12 cellular contexts compared by ENCODE assay signal in the genomic region with DNA sequence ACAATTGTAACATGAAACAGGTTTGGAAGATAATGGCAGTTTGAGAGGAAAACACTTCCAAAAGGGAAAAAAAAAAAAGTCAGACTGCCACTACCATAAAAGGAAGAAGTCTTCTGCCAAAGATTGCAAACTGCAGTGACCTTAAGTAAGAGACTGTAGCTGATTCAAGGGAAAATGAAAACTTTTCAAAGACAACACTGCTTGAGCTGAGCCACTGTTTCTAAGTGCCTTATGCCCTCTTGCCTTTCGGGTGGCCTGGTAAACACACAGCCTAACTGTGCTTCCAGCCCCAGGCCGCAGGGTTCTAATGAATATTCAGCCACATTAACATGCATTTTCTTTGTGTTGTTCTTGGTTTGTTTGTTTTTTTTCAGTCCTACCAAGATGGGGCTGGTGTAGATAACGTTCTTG.
A peak's percentile ranks its signal among the peaks of the same experiment; 100 is the strongest.
DNase-seq lines count a peak whose midpoint lies in the region; ATAC-seq and FAIRE-seq lines count a peak whose summit lies in the region.
"Had no signal": no experiment of that assay in that cellular context is flagged by ENCODE, and none has a peak within 500 bp of the region (broad histone marks: within the 10 kb centered on the region; RNA-seq: fewer than 3 reads in every experiment).

No MANE protein-coding gene starts in this region.

- no peaks in the 10 kb centered on the region for H3K36me3 Mint-ChIP-seq in activated CD8-positive, alpha-beta T cell treated with anti-CD3 and anti-CD28 coated beads, Interleukin-2, amount 10 ng/mL, durations not matched to agents 7 days and 5 days (ENCODE audit: low read depth)

- H3K9me3 Mint-ChIP-seq in activated CD8-positive, alpha-beta T cell treated with anti-CD3 and anti-CD28 coated beads, Interleukin-2, amount 10 ng/mL, durations not matched to agents 7 days and 5 days (ENCODE audit: insufficient read depth) = no peaks in the 10 kb centered on the region

- FAIRE-seq in endometrium (lab: Jason Lieb, UNC) = peak; percentile 72

- WGBS in urinary bladder = 30% methylated on average over 3 of the region's 3 CpGs

- no peaks in the 10 kb centered on the region for H3K4me1 ChIP-seq in urinary bladder (ENCODE audit: insufficient read depth)
- H3K4me1 ChIP-seq: upper lobe of left lung had no signal

- POLR2A ChIA-PET in activated CD8-positive, alpha-beta T cell treated with anti-CD3 and anti-CD28 coated beads, Interleukin-2, amount 10 ng/mL, durations not matched to agents 7 days and 5 days (lab: Charles Lee) = no interaction called here

- no peak for ATAC-seq in activated CD8-positive, alpha-beta T cell treated with anti-CD3 and anti-CD28 coated beads, Interleukin-2, amount 10 ng/mL, durations not matched to agents 7 days and 5 days
- ATAC-seq in GM18519 (IDR thresholded peaks at IDR 0.05; ENCODE audit: low FRiP score, unreplicated experiment) = no peak

- DNase-seq in NCI-H2227 (lab: John Stamatoyannopoulos, UW; ENCODE audit: unreplicated experiment) (peak; percentile 4), NCI-H2227 treated with DMSO at 0.1 percent for 48 hours (lab: John Stamatoyannopoulos, UW) (no peak), medulla oblongata (ENCODE audit: extremely low spot score) (peak; percentile 57)
- no peak for DNase-seq in activated CD8-positive, alpha-beta T cell treated with anti-CD3 and anti-CD28 coated beads, Interleukin-2, amount 10 ng/mL, durations not matched to agents 7 days and 5 days
- no peak for DNase-seq in stimulated activated CD4-positive, alpha-beta T cell treated with anti-CD3 and anti-CD28 coated beads, Interleukin-2, amount 100 ng/mL, for 48 hours
- DNase-seq: upper lobe of left lung had no signal

- H3K36me3 ChIP-seq in urinary bladder (ENCODE audit: insufficient read depth) = no peaks in the 10 kb centered on the region
- H3K36me3 ChIP-seq: upper lobe of left lung had no signal

- H3K27ac ChIP-seq in urinary bladder (ENCODE audit: low read depth) = peak overlapping the region; percentile 10
- H3K27ac ChIP-seq: epithelial cell of prostate, KMS-11, upper lobe of left lung had no signal

- no peaks in the 10 kb centered on the region for H3K27me3 Mint-ChIP-seq in activated CD8-positive, alpha-beta T cell treated with anti-CD3 and anti-CD28 coated beads, Interleukin-2, amount 10 ng/mL, durations not matched to agents 7 days and 5 days (ENCODE audit: low read depth)

- H3K4me3 ChIP-seq in urinary bladder (ENCODE audit: low read depth, low read length) = no peak overlapping the region
- H3K4me3 ChIP-seq: skin epidermis, upper lobe of left lung had no signal

- H3K4me3 Mint-ChIP-seq in activated CD8-positive, alpha-beta T cell treated with anti-CD3 and anti-CD28 coated beads, Interleukin-2, amount 10 ng/mL, durations not matched to agents 7 days and 5 days = no peak overlapping the region

- CTCF ChIA-PET in activated CD8-positive, alpha-beta T cell treated with anti-CD3 and anti-CD28 coated beads, Interleukin-2, amount 10 ng/mL, durations not matched to agents 7 days and 5 days (lab: Charles Lee) = interaction anchor here (0.6 kb wide), 1 partner anchor 1142 kb away, joined by 3 read pairs; no protein-coding TSS in a partner anchor

- no peak overlapping the region for H3K27ac Mint-ChIP-seq in activated CD8-positive, alpha-beta T cell treated with anti-CD3 and anti-CD28 coated beads, Interleukin-2, amount 10 ng/mL, durations not matched to agents 7 days and 5 days

- no peaks in the 10 kb centered on the region for H3K4me1 Mint-ChIP-seq in activated CD8-positive, alpha-beta T cell treated with anti-CD3 and anti-CD28 coated beads, Interleukin-2, amount 10 ng/mL, durations not matched to agents 7 days and 5 days (ENCODE audit: low read depth)

Comparison
In these comparisons a context has a peak if more than half of its experiments do, and no peak if none do; other contexts are left out.
1. DNase-seq: peak in NCI-H2227 (single experiment) and medulla oblongata (single experiment); none in NCI-H2227 treated with DMSO at 0.1 percent for 48 hours (single experiment), activated CD8-positive, alpha-beta T cell treated with anti-CD3 and anti-CD28 coated beads, Interleukin-2, amount 10 ng/mL, durations not matched to agents 7 days and 5 days (single experiment) and stimulated activated CD4-positive, alpha-beta T cell treated with anti-CD3 and anti-CD28 coated beads, Interleukin-2, amount 100 ng/mL, for 48 hours (0 of 2).